Comparison of ENCODE assay signal across 8 cellular contexts in genomic region chr5:140113180-140113698, GRCh38. TPM values are rescaled to one million over a fixed set of nuclear protein-coding genes. Genes with fewer than 3 reads are reported as not detected.
DNase-seq lines count a peak whose midpoint lies in the region; TF ChIP-seq lines count a peak whose summit lies in the region.

No MANE protein-coding gene starts in this region.

- peak; percentile 28 for DNase-seq in ELF-1 (ENCODE audit: low read depth, low spot score)
- DNase-seq in activated gamma-delta T cell treated with anti-CD3 and anti-CD28 coated beads, Interleukin-2, amount 50 U/mL, for 16 hours (ENCODE audit: low read depth) = peak; percentile 12
- DNase-seq in head of caudate nucleus = peak in 31 of 42 donors; percentile 2 to 55 (median 20)
- DNase-seq in progenitor cell of endocrine pancreas (ENCODE audit: low spot score, unreplicated experiment) = no peak
- no peak for DNase-seq in MV-4-11 (lab: John Stamatoyannopoulos, UW)
- DNase-seq in SKM-1 treated with dmso at 0.1 percent for 144 hours (lab: John Stamatoyannopoulos, UW; ENCODE audit: unreplicated experiment) = no peak
- DNase-seq in NCI-H2081 treated with DMSO at 0.1 percent for 48 hours (lab: John Stamatoyannopoulos, UW) = no peak

- peak overlapping the region; percentile 85 for H3K4me3 Mint-ChIP-seq in progenitor cell of endocrine pancreas (ENCODE audit: low read depth)

- intact Hi-C loops in head of caudate nucleus (cut with DNase I) = loop anchor here (5.0 kb wide), 1 partner anchor 71 kb away; the partner anchor contains the start of gene NRG2

- H3K4me1 Mint-ChIP-seq in progenitor cell of endocrine pancreas (ENCODE audit: low read depth) = peaks cover 19% of the 10 kb centered on the region

- H3K36me3 Mint-ChIP-seq in progenitor cell of endocrine pancreas (ENCODE audit: insufficient read depth) = no peaks in the 10 kb centered on the region

- no peak overlapping the region for H3K27ac Mint-ChIP-seq in progenitor cell of endocrine pancreas

- no peak for TF ChIP-seq RAD21 in Ishikawa (IDR thresholded peaks at IDR 0.05; ENCODE audit: low read depth)

- no peaks in the 10 kb centered on the region for H3K9me3 Mint-ChIP-seq in progenitor cell of endocrine pancreas (ENCODE audit: low read depth)

- peaks cover 53% of the 10 kb centered on the region for H3K27me3 Mint-ChIP-seq in progenitor cell of endocrine pancreas

- no peak for TF ChIP-seq EP300 in Ishikawa (IDR thresholded peaks at IDR 0.05; ENCODE audit: borderline replicate concordance)

- TF ChIP-seq CTCF in progenitor cell of endocrine pancreas (IDR thresholded peaks at IDR 0.05; ENCODE audit: unreplicated experiment) = no peak

TF ChIP-seq in Ishikawa, 13 proteins besides CTCF, POLR2A, EP300 and RAD21:
- TF ChIP-seq ZBTB7A (IDR thresholded peaks at IDR 0.05; ENCODE audit: low read depth) (peak; percentile 51; the same call in 1 of the 2 replicates), NFIC (IDR thresholded peaks at IDR 0.05) (no peak), CEBPB (IDR thresholded peaks at IDR 0.05) (no peak), REST (IDR thresholded peaks at IDR 0.05; ENCODE audit: low read depth) (no peak)

RNA-seq across cellular contexts. Expression of gene PURA, which starts 0.7 kb away (rescaled TPM):
- total RNA-seq in progenitor cell of endocrine pancreas = 7.0 and 7.7 TPM in 2 replicates

RNA-seq across cellular contexts. Expression of gene IGIP, which starts 12.5 kb away (rescaled TPM):
- 2.0 and 2.1 TPM in 2 replicates for total RNA-seq in progenitor cell of endocrine pancreas

Comparison
In these comparisons a context has a peak if more than half of its experiments do, and no peak if none do; other contexts are left out.
1. DNase-seq: peak in ELF-1 (single experiment), activated gamma-delta T cell treated with anti-CD3 and anti-CD28 coated beads, Interleukin-2, amount 50 U/mL, for 16 hours (single experiment) and head of caudate nucleus (31 of 42); none in progenitor cell of endocrine pancreas (single experiment), MV-4-11 (single experiment), SKM-1 treated with dmso at 0.1 percent for 144 hours (single experiment) and NCI-H2081 treated with DMSO at 0.1 percent for 48 hours (single experiment).